Comparison of ENCODE assay signal across 12 cellular contexts in the genomic region with DNA sequence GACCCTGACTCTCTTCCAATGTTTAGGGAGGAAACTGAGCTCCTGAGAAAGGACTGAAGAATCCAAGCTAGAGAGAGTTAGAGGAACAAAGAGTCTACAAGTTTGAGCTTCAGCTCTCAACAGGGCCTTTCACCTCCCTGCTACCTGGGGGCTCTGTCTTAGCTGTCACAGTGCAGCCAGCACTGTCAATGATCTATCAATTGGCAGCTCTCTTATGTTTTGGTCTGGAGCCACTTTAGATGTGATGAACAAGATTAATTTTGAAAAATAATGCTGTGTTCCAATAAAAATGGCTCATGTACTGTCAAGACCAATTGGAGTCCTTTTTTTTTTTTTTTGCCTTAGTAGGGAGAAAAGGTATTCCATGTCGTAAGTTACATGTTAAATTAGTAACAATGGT.
A peak's percentile ranks its signal among the peaks of the same experiment; 100 is the strongest.
DNase-seq lines count a peak whose midpoint lies in the region; ATAC-seq and TF ChIP-seq lines count a peak whose summit lies in the region.
"Had no signal": no experiment of that assay in that cellular context is flagged by ENCODE, and none has a peak within 500 bp of the region (broad histone marks: within the 10 kb centered on the region; RNA-seq: fewer than 3 reads in every experiment).

No MANE protein-coding gene starts in this region.

- peaks cover 3% of the 10 kb centered on the region for H3K36me3 Mint-ChIP-seq in T-cell

- no peak for TF ChIP-seq EP300 in gastroesophageal sphincter (IDR thresholded peaks at IDR 0.05)

- no peak for TF ChIP-seq CTCF in heart right ventricle (IDR thresholded peaks at IDR 0.05)
- no peak for TF ChIP-seq CTCF in gastroesophageal sphincter (IDR thresholded peaks at IDR 0.05)
- TF ChIP-seq CTCF in upper lobe of right lung (IDR thresholded peaks at IDR 0.05): no peak

- peak overlapping the region; percentile 68 to 92 (median 84) for H3K27ac ChIP-seq in heart right ventricle
- H3K27ac ChIP-seq in gastroesophageal sphincter: peak overlapping the region in 3 of 4 donors; percentile 7 to 53 (median 44)
- H3K27ac ChIP-seq in upper lobe of right lung: peak overlapping the region; percentile 71

- peaks cover 0 to 8% (median 0%) of the 10 kb centered on the region in 3 donors for H3K9me3 Mint-ChIP-seq in T-cell

- POLR2A ChIA-PET in T-cell (lab: Charles Lee): interaction anchor here (0.6 to 1.0 kb wide), 8 partner anchors 9 to 236 kb away, joined by 3 to 16 read pairs (median 6); no protein-coding TSS in a partner anchor

- no peak for DNase-seq in heart right ventricle
- no peak for DNase-seq in Right ventricle myocardium inferior (ENCODE audit: missing footprints)
- DNase-seq in T-cell: no peak
- no peak for DNase-seq in upper lobe of right lung
- no peak for DNase-seq in UCSD-AML1 (lab: John Stamatoyannopoulos, UW; ENCODE audit: unreplicated experiment)
- DNase-seq: NCI-H2081 treated with DMSO at 0.1 percent for 48 hours, NCI-H69 had no signal

- H3K36me3 ChIP-seq in heart right ventricle: no peaks in the 10 kb centered on the region
- H3K36me3 ChIP-seq in gastroesophageal sphincter: no peaks in the 10 kb centered on the region
- no peaks in the 10 kb centered on the region for H3K36me3 ChIP-seq in upper lobe of right lung
- H3K36me3 ChIP-seq: HAP-1, sigmoid colon had no signal

- H3K4me3 ChIP-seq in heart right ventricle: no peak overlapping the region
- no peak overlapping the region for H3K4me3 ChIP-seq in gastroesophageal sphincter
- no peak overlapping the region for H3K4me3 ChIP-seq in upper lobe of right lung
- H3K4me3 ChIP-seq: HAP-1, sigmoid colon had no signal

- intact Hi-C loops in heart right ventricle (cut with DNase I) (loop anchor here in 1 of 10 donors (10.0 kb wide), 1 partner anchor 214 kb away; a partner anchor contains a TSS), Right ventricle myocardium inferior (cut with DNase I) (no loop called here), upper lobe of right lung (cut with DNase I) (no loop called here)

- no peaks in the 10 kb centered on the region for H3K27me3 Mint-ChIP-seq in T-cell

- H3K4me1 Mint-ChIP-seq in T-cell: peaks cover 98 to 100% (median 98%) of the 10 kb centered on the region in 3 donors

- H3K4me1 ChIP-seq in heart right ventricle (peaks cover 0 to 54% (median 14%) of the 10 kb centered on the region in 9 donors), gastroesophageal sphincter (no peaks in the 10 kb centered on the region), upper lobe of right lung (peaks cover 7% of the 10 kb centered on the region)
- H3K4me1 ChIP-seq: HAP-1, sigmoid colon had no signal

- WGBS in heart right ventricle, 2 donors: 62 to 84% methylated on average over 1 of the region's 1 CpG
- 86 to 90% methylated on average over 1 of the region's 1 CpG for WGBS in gastroesophageal sphincter (ENCODE audit: low coverage in 1 of 2), 2 donors

- CTCF ChIA-PET in T-cell (lab: Charles Lee): interaction anchor here (0.7 to 1.6 kb wide), 3 partner anchors 13 to 216 kb away, joined by 6 read pairs; a partner anchor contains a TSS

- H3K27me3 ChIP-seq in heart right ventricle: no peaks in the 10 kb centered on the region
- no peaks in the 10 kb centered on the region for H3K27me3 ChIP-seq in gastroesophageal sphincter
- no peaks in the 10 kb centered on the region for H3K27me3 ChIP-seq in upper lobe of right lung
- H3K27me3 ChIP-seq: sigmoid colon had no signal

- peak overlapping the region; percentile 49 to 65 (median 61) for H3K4me3 Mint-ChIP-seq in T-cell

- peak in 2 of 8 donors; percentile 23 to 32 for ATAC-seq in heart right ventricle
- ATAC-seq in Right ventricle myocardium inferior: no peak
- peak in 1 of 4 experiments; percentile 26 for ATAC-seq in T-cell (replicated peaks in 1 of 4)
- ATAC-seq in gastroesophageal sphincter: no peak
- no peak for ATAC-seq in upper lobe of right lung
- ATAC-seq in HG03025 (IDR thresholded peaks at IDR 0.05; ENCODE audit: low FRiP score, unreplicated experiment): no peak
- ATAC-seq in HG03432 (IDR thresholded peaks at IDR 0.05; ENCODE audit: unreplicated experiment): no peak

- no peak for TF ChIP-seq POLR2A in gastroesophageal sphincter (IDR thresholded peaks at IDR 0.05)

- no peaks in the 10 kb centered on the region for H3K9me3 ChIP-seq in heart right ventricle
- H3K9me3 ChIP-seq in gastroesophageal sphincter: no peaks in the 10 kb centered on the region
- no peaks in the 10 kb centered on the region for H3K9me3 ChIP-seq in upper lobe of right lung
- H3K9me3 ChIP-seq: HAP-1, sigmoid colon had no signal

- peak overlapping the region; percentile 94 to 97 for H3K27ac Mint-ChIP-seq in T-cell
